In the genomic region with DNA sequence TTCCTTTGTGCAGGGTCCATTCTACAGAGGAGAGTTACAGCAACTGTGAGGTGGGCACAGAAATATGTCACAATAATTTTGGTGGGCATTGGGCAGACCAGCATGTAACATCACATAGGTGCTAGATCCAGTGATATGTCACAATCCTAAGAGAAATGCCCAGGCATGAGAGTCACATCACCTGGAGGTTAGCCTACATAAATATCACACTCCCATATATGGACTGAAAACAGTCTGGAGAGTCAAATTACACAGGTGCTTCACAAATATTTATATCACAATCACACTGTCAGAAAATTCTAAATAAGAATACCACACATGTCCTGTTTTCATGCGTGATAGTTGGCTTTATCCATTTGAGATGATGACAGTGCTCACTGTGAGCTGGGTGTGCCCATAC, we compare ENCODE assay signal across 7 cellular contexts.
"Had no signal": no experiment of that assay in that cellular context is flagged by ENCODE, and none has a peak within 500 bp of the region (broad histone marks: within the 10 kb centered on the region; RNA-seq: fewer than 3 reads in every experiment).

No MANE protein-coding gene starts in this region.

- FAIRE-seq: H1, H54, HTR-8/SVneo, K562 had no signal

- H3K4me3 ChIP-seq: GM23338, K562 had no signal

- H2AFZ ChIP-seq: GM23338 had no signal

- ATAC-seq: GM23338, K562 had no signal

- DNase-seq: H9, IMR-90 had no signal

- H3K4me2 ChIP-seq: GM23338 had no signal
